Comparison of ENCODE assay signal across 1 cellular context in the genomic region with DNA sequence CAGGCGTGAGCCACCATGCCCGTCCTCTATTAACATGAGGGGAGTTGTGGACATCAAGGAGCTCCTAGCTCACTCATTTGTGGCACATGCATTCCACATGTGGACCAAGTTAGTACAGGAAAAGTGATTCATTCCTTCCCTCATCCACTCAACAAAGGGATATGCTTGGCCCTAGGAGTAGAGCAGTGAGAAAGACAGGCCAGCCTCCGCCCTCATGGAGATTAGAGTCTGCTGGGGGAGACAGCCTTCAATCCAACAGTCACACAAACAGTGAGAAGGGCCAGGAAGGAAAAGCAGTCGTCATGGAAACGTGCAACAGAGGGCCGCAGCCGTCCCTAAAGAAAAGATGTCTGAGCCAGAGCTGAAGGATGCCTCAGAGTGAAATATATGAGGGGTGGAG.
TF ChIP-seq lines count a peak whose summit lies in the region.

No MANE protein-coding gene starts in this region.

TF ChIP-seq in GM23338, 12 proteins besides CTCF, POLR2A, EP300 and RAD21:
- TF ChIP-seq EZH2phosphoT487 (IDR thresholded peaks at IDR 0.05; ENCODE audit: unreplicated experiment) = no peak
- TF ChIP-seq, protein P1, sequence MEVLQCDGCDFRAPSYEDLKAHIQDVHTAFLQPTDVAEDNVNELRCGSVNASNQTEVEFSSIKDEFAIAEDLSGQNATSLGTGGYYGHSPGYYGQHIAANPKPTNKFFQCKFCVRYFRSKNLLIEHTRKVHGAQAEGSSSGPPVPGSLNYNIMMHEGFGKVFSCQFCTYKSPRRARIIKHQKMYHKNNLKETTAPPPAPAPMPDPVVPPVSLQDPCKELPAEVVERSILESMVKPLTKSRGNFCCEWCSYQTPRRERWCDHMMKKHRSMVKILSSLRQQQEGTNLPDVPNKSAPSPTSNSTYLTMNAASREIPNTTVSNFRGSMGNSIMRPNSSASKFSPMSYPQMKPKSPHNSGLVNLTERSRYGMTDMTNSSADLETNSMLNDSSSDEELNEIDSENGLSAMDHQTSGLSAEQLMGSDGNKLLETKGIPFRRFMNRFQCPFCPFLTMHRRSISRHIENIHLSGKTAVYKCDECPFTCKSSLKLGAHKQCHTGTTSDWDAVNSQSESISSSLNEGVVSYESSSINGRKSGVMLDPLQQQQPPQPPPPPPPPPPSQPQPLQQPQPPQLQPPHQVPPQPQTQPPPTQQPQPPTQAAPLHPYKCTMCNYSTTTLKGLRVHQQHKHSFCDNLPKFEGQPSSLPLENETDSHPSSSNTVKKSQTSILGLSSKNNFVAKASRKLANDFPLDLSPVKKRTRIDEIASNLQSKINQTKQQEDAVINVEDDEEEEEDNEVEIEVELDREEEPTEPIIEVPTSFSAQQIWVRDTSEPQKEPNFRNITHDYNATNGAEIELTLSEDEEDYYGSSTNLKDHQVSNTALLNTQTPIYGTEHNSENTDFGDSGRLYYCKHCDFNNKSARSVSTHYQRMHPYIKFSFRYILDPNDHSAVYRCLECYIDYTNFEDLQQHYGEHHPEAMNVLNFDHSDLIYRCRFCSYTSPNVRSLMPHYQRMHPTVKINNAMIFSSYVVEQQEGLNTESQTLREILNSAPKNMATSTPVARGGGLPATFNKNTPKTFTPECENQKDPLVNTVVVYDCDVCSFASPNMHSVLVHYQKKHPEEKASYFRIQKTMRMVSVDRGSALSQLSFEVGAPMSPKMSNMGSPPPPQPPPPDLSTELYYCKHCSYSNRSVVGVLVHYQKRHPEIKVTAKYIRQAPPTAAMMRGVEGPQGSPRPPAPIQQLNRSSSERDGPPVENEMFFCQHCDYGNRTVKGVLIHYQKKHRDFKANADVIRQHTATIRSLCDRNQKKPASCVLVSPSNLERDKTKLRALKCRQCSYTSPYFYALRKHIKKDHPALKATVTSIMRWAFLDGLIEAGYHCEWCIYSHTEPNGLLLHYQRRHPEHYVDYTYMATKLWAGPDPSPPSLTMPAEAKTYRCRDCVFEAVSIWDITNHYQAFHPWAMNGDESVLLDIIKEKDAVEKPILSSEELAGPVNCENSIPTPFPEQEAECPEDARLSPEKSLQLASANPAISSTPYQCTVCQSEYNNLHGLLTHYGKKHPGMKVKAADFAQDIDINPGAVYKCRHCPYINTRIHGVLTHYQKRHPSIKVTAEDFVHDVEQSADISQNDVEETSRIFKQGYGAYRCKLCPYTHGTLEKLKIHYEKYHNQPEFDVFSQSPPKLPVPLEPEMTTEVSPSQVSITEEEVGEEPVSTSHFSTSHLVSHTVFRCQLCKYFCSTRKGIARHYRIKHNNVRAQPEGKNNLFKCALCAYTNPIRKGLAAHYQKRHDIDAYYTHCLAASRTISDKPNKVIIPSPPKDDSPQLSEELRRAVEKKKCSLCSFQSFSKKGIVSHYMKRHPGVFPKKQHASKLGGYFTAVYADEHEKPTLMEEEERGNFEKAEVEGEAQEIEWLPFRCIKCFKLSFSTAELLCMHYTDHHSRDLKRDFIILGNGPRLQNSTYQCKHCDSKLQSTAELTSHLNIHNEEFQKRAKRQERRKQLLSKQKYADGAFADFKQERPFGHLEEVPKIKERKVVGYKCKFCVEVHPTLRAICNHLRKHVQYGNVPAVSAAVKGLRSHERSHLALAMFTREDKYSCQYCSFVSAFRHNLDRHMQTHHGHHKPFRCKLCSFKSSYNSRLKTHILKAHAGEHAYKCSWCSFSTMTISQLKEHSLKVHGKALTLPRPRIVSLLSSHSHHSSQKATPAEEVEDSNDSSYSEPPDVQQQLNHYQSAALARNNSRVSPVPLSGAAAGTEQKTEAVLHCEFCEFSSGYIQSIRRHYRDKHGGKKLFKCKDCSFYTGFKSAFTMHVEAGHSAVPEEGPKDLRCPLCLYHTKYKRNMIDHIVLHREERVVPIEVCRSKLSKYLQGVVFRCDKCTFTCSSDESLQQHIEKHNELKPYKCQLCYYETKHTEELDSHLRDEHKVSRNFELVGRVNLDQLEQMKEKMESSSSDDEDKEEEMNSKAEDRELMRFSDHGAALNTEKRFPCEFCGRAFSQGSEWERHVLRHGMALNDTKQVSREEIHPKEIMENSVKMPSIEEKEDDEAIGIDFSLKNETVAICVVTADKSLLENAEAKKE (CRISPR knock-in tag; IDR thresholded peaks at IDR 0.05) = no peak
- no peak for TF ChIP-seq JUNB (IDR thresholded peaks at IDR 0.05; ENCODE audit: unreplicated experiment)
TF ChIP-seq in GM23338: peak in this region for 0.
